In the genomic region with DNA sequence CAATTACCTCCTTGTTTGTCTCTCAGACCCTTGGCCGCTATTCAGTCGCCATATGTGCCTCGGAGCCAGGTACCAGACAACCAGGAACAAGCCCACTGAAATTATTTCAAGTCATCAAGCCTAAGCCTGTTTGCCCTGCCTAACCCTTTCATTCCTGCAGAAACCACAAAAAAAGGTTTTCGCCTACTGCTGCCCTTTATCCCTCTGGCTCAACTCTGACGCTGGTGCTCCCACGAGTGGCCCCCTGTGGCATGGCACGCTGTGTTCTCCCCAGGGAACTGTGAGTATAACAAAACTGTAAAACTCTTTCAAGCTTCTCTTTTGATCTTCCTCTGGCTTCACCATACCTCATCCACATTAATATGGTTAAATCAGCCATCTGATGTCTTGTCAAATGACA, we compare ENCODE assay signal across 1 cellular context.
TF ChIP-seq lines count a peak whose summit lies in the region.

No MANE protein-coding gene starts in this region.

TF ChIP-seq in GM23338, 12 proteins besides CTCF, POLR2A, EP300 and RAD21 (continued from another document):
- TF ChIP-seq REST (IDR thresholded peaks at IDR 0.05; ENCODE audit: unreplicated experiment) (no peak), JUNB (IDR thresholded peaks at IDR 0.05; ENCODE audit: unreplicated experiment) (no peak), POLR2AphosphoS5 (IDR thresholded peaks at IDR 0.05; ENCODE audit: low read depth) (no peak), EZH2phosphoT487 (IDR thresholded peaks at IDR 0.05; ENCODE audit: unreplicated experiment) (no peak), ZNF331 (CRISPR knock-in tag; IDR thresholded peaks at IDR 0.05; ENCODE audit: low read depth) (no peak), EZH2 (IDR thresholded peaks at IDR 0.05; ENCODE audit: low read depth, unreplicated experiment) (no peak), ZNF114 (CRISPR knock-in tag; IDR thresholded peaks at IDR 0.05) (no peak), ZNF462 (CRISPR knock-in tag; IDR thresholded peaks at IDR 0.05) (no peak), ETS1 (IDR thresholded peaks at IDR 0.05) (no peak), CREB1 (CRISPR knock-in tag; IDR thresholded peaks at IDR 0.05; ENCODE audit: low read depth) (no peak)
